1 cellular context compared by ENCODE assay signal in the genomic region with DNA sequence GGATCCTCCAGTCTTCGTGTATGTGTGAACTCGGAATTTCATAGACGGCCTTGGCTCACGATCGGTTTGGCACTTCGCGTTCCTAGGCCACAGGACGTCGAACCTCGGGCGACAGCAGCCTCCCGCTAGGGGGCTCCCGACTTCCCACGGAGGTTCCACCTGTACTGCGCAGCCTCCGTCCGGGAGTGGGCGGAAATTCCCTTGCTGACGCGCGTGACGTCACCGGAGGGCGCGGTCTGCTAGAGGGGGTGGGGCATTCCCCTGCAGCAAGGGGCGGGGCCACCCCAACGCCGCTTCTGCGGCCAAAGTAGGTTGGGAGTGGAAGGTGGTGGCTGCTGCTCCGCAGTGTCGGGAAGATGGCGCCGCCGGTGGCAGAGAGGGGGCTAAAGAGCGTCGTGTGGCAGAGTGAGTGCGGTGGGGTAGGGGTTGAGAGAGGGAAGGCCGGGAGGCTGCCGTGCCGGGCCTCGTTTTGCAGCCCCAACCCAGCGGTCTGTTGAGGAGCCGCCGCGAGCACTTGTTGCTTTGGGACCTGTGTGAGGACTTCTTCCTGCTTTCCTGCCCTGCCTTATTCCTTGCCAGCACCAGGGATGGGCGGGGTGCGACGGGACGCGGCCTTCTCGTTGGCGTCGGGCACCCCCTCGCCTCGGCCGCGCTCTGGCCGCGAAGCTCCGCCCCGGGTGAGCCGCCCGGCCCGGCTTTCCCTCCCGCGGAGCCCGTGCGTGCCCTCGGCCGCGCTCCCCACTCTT.
A peak's percentile ranks its signal among the peaks of the same experiment; 100 is the strongest.
TF ChIP-seq lines count a peak whose summit lies in the region.

A gene with protein sequence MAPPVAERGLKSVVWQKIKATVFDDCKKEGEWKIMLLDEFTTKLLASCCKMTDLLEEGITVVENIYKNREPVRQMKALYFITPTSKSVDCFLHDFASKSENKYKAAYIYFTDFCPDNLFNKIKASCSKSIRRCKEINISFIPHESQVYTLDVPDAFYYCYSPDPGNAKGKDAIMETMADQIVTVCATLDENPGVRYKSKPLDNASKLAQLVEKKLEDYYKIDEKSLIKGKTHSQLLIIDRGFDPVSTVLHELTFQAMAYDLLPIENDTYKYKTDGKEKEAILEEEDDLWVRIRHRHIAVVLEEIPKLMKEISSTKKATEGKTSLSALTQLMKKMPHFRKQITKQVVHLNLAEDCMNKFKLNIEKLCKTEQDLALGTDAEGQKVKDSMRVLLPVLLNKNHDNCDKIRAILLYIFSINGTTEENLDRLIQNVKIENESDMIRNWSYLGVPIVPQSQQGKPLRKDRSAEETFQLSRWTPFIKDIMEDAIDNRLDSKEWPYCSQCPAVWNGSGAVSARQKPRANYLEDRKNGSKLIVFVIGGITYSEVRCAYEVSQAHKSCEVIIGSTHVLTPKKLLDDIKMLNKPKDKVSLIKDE (plus strand): TSS at position 293 of the 746 bp plus-strand sequence. CDS start 64 bp downstream, at position 357.

TF ChIP-seq in GM23338, 12 proteins besides CTCF, POLR2A, EP300 and RAD21:
- peak; percentile 99 for TF ChIP-seq CREB1 (CRISPR knock-in tag; IDR thresholded peaks at IDR 0.05; ENCODE audit: low read depth)
- TF ChIP-seq NANOG (IDR thresholded peaks at IDR 0.05; ENCODE audit: borderline replicate concordance), result no peak
- peak; percentile 98 for TF ChIP-seq POLR2AphosphoS5 (IDR thresholded peaks at IDR 0.05; ENCODE audit: low read depth)
- no peak for TF ChIP-seq ZNF462 (CRISPR knock-in tag; IDR thresholded peaks at IDR 0.05)
- no peak for TF ChIP-seq STAT1 (IDR thresholded peaks at IDR 0.05; ENCODE audit: unreplicated experiment)
- no peak for TF ChIP-seq EZH2phosphoT487 (IDR thresholded peaks at IDR 0.05; ENCODE audit: unreplicated experiment)
- no peak for TF ChIP-seq ETS1 (IDR thresholded peaks at IDR 0.05)
